13 cellular contexts compared by ENCODE assay signal in genomic region chr21:41659791-41660560, GRCh38.
DNase-seq lines count a peak whose midpoint lies in the region; ATAC-seq and TF ChIP-seq lines count a peak whose summit lies in the region.
"Had no signal": no experiment of that assay in that cellular context is flagged by ENCODE, and none has a peak within 500 bp of the region (broad histone marks: within the 10 kb centered on the region; RNA-seq: fewer than 3 reads in every experiment).

No MANE protein-coding gene starts in this region.

- H3K4me3 ChIP-seq in PC-9 (no peak overlapping the region), uterus (no peak overlapping the region)
- H3K4me3 ChIP-seq: mucosa of descending colon, skin epidermis had no signal

- H3K27ac ChIP-seq in PC-9 (peak overlapping the region; percentile 47), substantia nigra (ENCODE audit: low read depth, low read length, poor library complexity, severe bottlenecking) (no peak overlapping the region), uterus (no peak overlapping the region)
- H3K27ac ChIP-seq: skin epidermis had no signal

- CTCF ChIA-PET in PC-9 (lab: Charles Lee) = interaction anchor here (1.0 kb wide), 1 partner anchor 48 kb away, joined by 5 read pairs; no protein-coding TSS in a partner anchor

- no TSS peak for BruUV-seq in PC-9 (replicated peaks; lab: Mats Ljungman, UMichigan)

- DNase-seq in D341Med (ENCODE audit: low spot score) = peak; percentile 12
- DNase-seq in PC-9 = peak; percentile 67 to 86
- peak; percentile 77 for DNase-seq in fibroblast of gingiva (ENCODE audit: low read depth)
- DNase-seq in renal cortical epithelial cell (ENCODE audit: low read depth) = peak; percentile 63
- no peak for DNase-seq in substantia nigra (lab: John Stamatoyannopoulos, UW)
- DNase-seq in uterus = no peak
- DNase-seq in NCI-H2227 (lab: John Stamatoyannopoulos, UW; ENCODE audit: unreplicated experiment) = no peak
- DNase-seq: activated CD8-positive, alpha-beta memory T cell treated with anti-CD3 and anti-CD28 coated beads for 24 hours; CD4-positive, CD25-positive, alpha-beta regulatory T cell; hypothalamus; mucosa of descending colon had no signal

- H2AFZ ChIP-seq in PC-9 = no peak overlapping the region

- 0 out of 2 replicates have a peak overlapping the region, but pooled peaks have one; percentile 8 for H3K4me2 ChIP-seq in PC-9

- POLR2A ChIA-PET in PC-9 (lab: Charles Lee; ENCODE audit: unreplicated experiment) = no interaction called here

- no peaks in the 10 kb centered on the region for H3K9me2 ChIP-seq in PC-9 (ENCODE audit: insufficient read depth)

- H3K27me3 ChIP-seq in PC-9 (ENCODE audit: insufficient read depth, low read depth) = no peaks in the 10 kb centered on the region
- H3K27me3 ChIP-seq in uterus = no peaks in the 10 kb centered on the region

- TF ChIP-seq CTCF in PC-9 (conservative IDR thresholded peaks at IDR 0.05) (peak; percentile 69), uterus (IDR thresholded peaks at IDR 0.05) (no peak)

- no peak for TF ChIP-seq POLR2A in uterus (IDR thresholded peaks at IDR 0.05)

- intact Hi-C loops in PC-9 (cut with micrococcal nuclease; ENCODE audit: unreplicated experiment) = loop anchor here (5.0 kb wide), 1 partner anchor 48 kb away; no protein-coding TSS in a partner anchor
- intact Hi-C loops in uterus (cut with DNase I; ENCODE audit: low total_unique reads) = no loop called here

- H3K36me3 ChIP-seq in PC-9 (ENCODE audit: low read depth) (no peaks in the 10 kb centered on the region), uterus (no peaks in the 10 kb centered on the region)

- H4K20me1 ChIP-seq in PC-9 (ENCODE audit: insufficient read depth) = no peaks in the 10 kb centered on the region

- H3K4me1 ChIP-seq in PC-9 (replicated peaks; ENCODE audit: insufficient read depth) (peaks cover 74% of the 10 kb centered on the region), uterus (no peaks in the 10 kb centered on the region)

- no peaks in the 10 kb centered on the region for H3K79me2 ChIP-seq in PC-9 (ENCODE audit: low read depth)

- H3F3A ChIP-seq in PC-9 (ENCODE audit: insufficient read depth, low read depth) = peaks cover 9% of the 10 kb centered on the region

- no peak for ATAC-seq in HG02981 (IDR thresholded peaks at IDR 0.05; ENCODE audit: unreplicated experiment)
- ATAC-seq: mucosa of descending colon had no signal

- no peaks in the 10 kb centered on the region for H3K9me3 ChIP-seq in PC-9 (ENCODE audit: insufficient read depth, low read depth)
- H3K9me3 ChIP-seq in uterus = no peaks in the 10 kb centered on the region
- H3K9me3 ChIP-seq: mucosa of descending colon had no signal

Comparison
In these comparisons a context has a peak if more than half of its experiments do, and no peak if none do; other contexts are left out.
1. DNase-seq: peak in D341Med (single experiment), PC-9 (2 of 2), fibroblast of gingiva (single experiment) and renal cortical epithelial cell (single experiment); none in substantia nigra (0 of 49), uterus (0 of 2) and NCI-H2227 (single experiment).